1 cellular context compared by ENCODE assay signal in the genomic region with DNA sequence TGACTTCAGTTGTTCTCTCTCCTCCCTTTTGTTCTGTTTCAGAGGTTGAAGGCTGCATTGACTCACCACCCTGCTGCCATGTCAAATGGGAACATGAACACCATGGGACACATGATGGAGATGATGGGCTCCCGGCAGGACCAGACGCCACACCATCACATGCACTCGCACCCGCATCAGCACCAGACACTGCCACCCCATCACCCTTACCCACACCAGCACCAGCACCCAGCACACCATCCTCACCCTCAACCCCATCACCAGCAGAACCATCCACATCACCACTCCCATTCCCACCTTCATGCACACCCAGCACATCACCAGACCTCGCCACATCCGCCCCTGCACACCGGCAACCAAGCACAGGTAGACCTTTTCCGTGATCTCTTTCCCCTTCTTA.
TF ChIP-seq lines count a peak whose summit lies in the region.

No MANE protein-coding gene starts in this region.

TF ChIP-seq in SK-N-SH treated with all-trans-retinoic acid at 6 μM for 48 hours, 23 proteins besides CTCF, POLR2A, EP300 and RAD21 (continued from another document):
- TF ChIP-seq ISL1 (CRISPR knock-in tag; IDR thresholded peaks at IDR 0.05): no peak
- no peak for TF ChIP-seq PPARA (CRISPR knock-in tag; IDR thresholded peaks at IDR 0.05; ENCODE audit: borderline replicate concordance)
- TF ChIP-seq TCF4 (CRISPR knock-in tag; IDR thresholded peaks at IDR 0.05; ENCODE audit: borderline replicate concordance): no peak
- no peak for TF ChIP-seq OSR1 (CRISPR knock-in tag; IDR thresholded peaks at IDR 0.05)
